34 cellular contexts compared by ENCODE assay signal in the genomic region with DNA sequence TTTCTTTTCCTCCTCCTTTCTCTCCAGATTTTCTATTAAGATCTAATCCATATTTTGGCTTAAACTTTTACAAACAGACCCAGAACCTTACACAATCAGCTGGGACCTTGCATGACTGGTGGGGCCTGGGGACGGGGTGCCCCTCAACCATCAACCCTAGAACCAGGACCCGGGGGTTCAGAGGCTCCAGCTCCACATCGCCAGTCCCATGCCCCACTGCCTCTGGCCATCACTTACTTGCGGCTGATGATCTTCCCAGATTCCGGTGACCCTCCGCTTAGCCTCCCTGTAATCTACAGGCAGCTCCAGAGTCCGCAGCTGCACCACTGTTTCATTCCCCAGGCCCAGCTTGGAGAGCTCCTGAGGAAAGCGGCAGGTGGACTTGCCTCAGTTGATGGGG. TPM values are rescaled to one million over a fixed set of nuclear protein-coding genes. Genes with fewer than 3 reads are reported as not detected.
"Had no signal": no experiment of that assay in that cellular context is flagged by ENCODE, and none has a peak within 500 bp of the region (broad histone marks: within the 10 kb centered on the region; RNA-seq: fewer than 3 reads in every experiment).

No MANE protein-coding gene starts in this region.

- H3K4me3 ChIP-seq: ascending aorta, cardiac muscle cell had no signal

- H3K9me3 ChIP-seq: ascending aorta had no signal

- ATAC-seq: activated CD8-positive, alpha-beta T cell treated with anti-CD3 and anti-CD28 coated beads for 36 hours; activated naive CD4-positive, alpha-beta T cell treated with anti-CD3 and anti-CD28 coated beads, Interleukin-2, amount 50 U/mL, for 72 hours; activated T-cell treated with anti-CD3 and anti-CD28 coated beads, Interleukin-2, amount 50 U/mL, for 4 hours; activated T-cell treated with anti-CD3 and anti-CD28 coated beads, Interleukin-2, amount 50 U/mL, for 72 hours; activated T-helper 17 cell treated with anti-CD3 and anti-CD28 coated beads, Interleukin-2, amount 50 U/mL, for 72 hours had no signal

- DNase-seq: activated B cell treated with CpG ODN at 0.5 μM for 24 hours; activated CD4-positive, alpha-beta memory T cell treated with anti-CD3 and anti-CD28 coated beads for 36 hours; activated CD4-positive, alpha-beta T cell treated with anti-CD3 and anti-CD28 coated beads for 4 hours; activated CD4-positive, alpha-beta T cell treated with anti-CD3 and anti-CD28 coated beads, Interleukin-2, amount 10 ng/mL, durations not matched to agents 24 days and 14 days; activated CD4-positive, alpha-beta T cell treated with anti-CD3 and anti-CD28 coated beads, Interleukin-2, amount 50 U/mL, for 1 hour; activated CD4-positive, alpha-beta T cell treated with anti-CD3 and anti-CD28 coated beads, Interleukin-2, amount 50 U/mL, for 4 hours; activated CD4-positive, CD25-positive, alpha-beta regulatory T cell treated with anti-CD3 and anti-CD28 coated beads, Interleukin-2, amount 50 U/mL, for 72 hours; activated CD8-positive, alpha-beta memory T cell treated with anti-CD3 and anti-CD28 coated beads, Interleukin-2, amount 50 U/mL, for 4 hours; activated CD8-positive, alpha-beta T cell treated with anti-CD3 and anti-CD28 coated beads for 36 hours; activated effector memory CD4-positive, alpha-beta T cell treated with anti-CD3 and anti-CD28 coated beads, Interleukin-2, amount 50 U/mL, for 16 hours; activated gamma-delta T cell treated with Interleukin-2 at 50 U/mL for 16 hours; activated naive CD4-positive, alpha-beta T cell; activated naive CD4-positive, alpha-beta T cell treated with anti-CD3 and anti-CD28 coated beads for 36 hours; activated naive CD4-positive, alpha-beta T cell treated with anti-CD3 and anti-CD28 coated beads, Interleukin-2, amount 50 U/mL, for 16 hours; activated naive CD8-positive, alpha-beta T cell treated with anti-CD3 and anti-CD28 coated beads for 36 hours; activated T-cell treated with anti-CD3 and anti-CD28 coated beads for 4 hours; activated T-cell treated with anti-CD3 and anti-CD28 coated beads, Interleukin-2, amount 50 U/mL, for 1 hour; activated T-cell treated with anti-CD3 and anti-CD28 coated beads, Interleukin-2, amount 50 U/mL, for 4 hours; activated T-cell treated with anti-CD3 and anti-CD28 coated beads, Interleukin-2, amount 50 U/mL, for 72 hours; amygdala; anterior cingulate cortex; caudate nucleus; cerebellar nuclear complex; T-helper 1 cell; T-helper 2 cell; T-helper 9 cell had no signal

- H3K36me3 ChIP-seq: ascending aorta, cardiac muscle cell had no signal

- H3K27ac ChIP-seq: ascending aorta, cardiac muscle cell, VCaP had no signal

- H3K27me3 ChIP-seq: ascending aorta, cardiac muscle cell had no signal

RNA-seq across cellular contexts. Expression of gene PGPEP1L, which starts 36.8 kb away (rescaled TPM):
- total RNA-seq: activated B cell treated with CpG ODN at 0.5 μM for 24 hours; activated CD4-positive, alpha-beta memory T cell treated with anti-CD3 and anti-CD28 coated beads for 36 hours; activated CD4-positive, alpha-beta T cell treated with anti-CD3 and anti-CD28 coated beads, Interleukin-2, amount 10 ng/mL, durations not matched to agents 24 days and 14 days; activated CD8-positive, alpha-beta memory T cell treated with anti-CD3 and anti-CD28 coated beads for 36 hours; activated CD8-positive, alpha-beta T cell treated with anti-CD3 and anti-CD28 coated beads for 36 hours; activated naive CD4-positive, alpha-beta T cell treated with anti-CD3 and anti-CD28 coated beads for 36 hours; activated naive CD4-positive, alpha-beta T cell treated with anti-CD3 and anti-CD28 coated beads, Interleukin-2, amount 50 U/mL, for 72 hours; activated naive CD8-positive, alpha-beta T cell treated with anti-CD3 and anti-CD28 coated beads for 36 hours; activated T-cell treated with anti-CD3 and anti-CD28 coated beads, Interleukin-2, amount 50 U/mL, for 4 hours; activated T-cell treated with anti-CD3 and anti-CD28 coated beads, Interleukin-2, amount 50 U/mL, for 72 hours; activated T-helper 1 cell treated with anti-CD3 and anti-CD28 coated beads, Interleukin-12 subunit alpha, Interleukin-12 subunit beta, Interleukin-2, Interleukin-4 antibody, amounts not matched to agents 30 ng/mL and 10 ng/mL and 1 ng/mL, durations not matched to agents 14 hours and 24 hours and 36 hours; activated T-helper 17 cell treated with anti-CD3 and anti-CD28 coated beads, Interleukin-2, amount 50 U/mL, for 72 hours; ascending aorta; bronchial epithelial cell; cardiac muscle cell had no signal
- polyA plus RNA-seq: cardiac muscle cell had no signal
